ENCODE assay signal across 1 cellular context in genomic region chr1:25755475-25756125, GRCh38.
TF ChIP-seq lines count a peak whose summit lies in the region.

No MANE protein-coding gene starts in this region.

TF ChIP-seq in K562, 482 proteins besides CTCF, POLR2A, EP300 and RAD21 (continued from another document):
- no peak for TF ChIP-seq ZNF518B (CRISPR knock-in tag; IDR thresholded peaks at IDR 0.05)
- no peak for TF ChIP-seq NFRKB (IDR thresholded peaks at IDR 0.05; ENCODE audit: low read depth)
- no peak for TF ChIP-seq MCM2 (IDR thresholded peaks at IDR 0.05; ENCODE audit: low read depth)
- TF ChIP-seq ZNF77 (CRISPR knock-in tag; IDR thresholded peaks at IDR 0.05) = no peak
- no peak for TF ChIP-seq FOXJ3 (CRISPR knock-in tag; IDR thresholded peaks at IDR 0.05)
- no peak for TF ChIP-seq KLF1 (tag; IDR thresholded peaks at IDR 0.05)
- TF ChIP-seq ZFP91 (CRISPR knock-in tag; IDR thresholded peaks at IDR 0.05) = no peak
- TF ChIP-seq MEF2D (tag; conservative IDR thresholded peaks at IDR 0.05; ENCODE audit: low read depth) = no peak
- no peak for TF ChIP-seq POLR2AphosphoS2 (IDR thresholded peaks at IDR 0.05; ENCODE audit: low read length)
- TF ChIP-seq ZNF165 (CRISPR knock-in tag; IDR thresholded peaks at IDR 0.05; ENCODE audit: borderline replicate concordance) = no peak
- no peak for TF ChIP-seq ZNF124 (CRISPR knock-in tag; IDR thresholded peaks at IDR 0.05)
- no peak for TF ChIP-seq POLR2G (IDR thresholded peaks at IDR 0.05; ENCODE audit: low read depth, low read length)
- no peak for TF ChIP-seq MTF1 (CRISPR knock-in tag; IDR thresholded peaks at IDR 0.05; ENCODE audit: borderline replicate concordance)
- no peak for TF ChIP-seq ETV6 (IDR thresholded peaks at IDR 0.05; ENCODE audit: borderline replicate concordance in 1 of 2, low read depth in 2 of 2, low read length in 1 of 2)
- TF ChIP-seq ETV6 (CRISPR knock-in tag; IDR thresholded peaks at IDR 0.05; ENCODE audit: borderline replicate concordance) = no peak
- TF ChIP-seq ZBTB1 (CRISPR knock-in tag; IDR thresholded peaks at IDR 0.05; ENCODE audit: borderline replicate concordance, low read depth) = no peak
- TF ChIP-seq GATA2 (CRISPR knock-in tag; IDR thresholded peaks at IDR 0.05) = no peak
- TF ChIP-seq HDAC2 (IDR thresholded peaks at IDR 0.05) = peak; percentile 60; the same call in 1 of the 2 replicates
- no peak for TF ChIP-seq CREB5 (CRISPR knock-in tag; IDR thresholded peaks at IDR 0.05)
- TF ChIP-seq TRIM25 (IDR thresholded peaks at IDR 0.05; ENCODE audit: borderline replicate concordance) = no peak
- no peak for TF ChIP-seq STAT5A (IDR thresholded peaks at IDR 0.05; ENCODE audit: borderline replicate concordance, low read length)
- TF ChIP-seq NR2C2 (CRISPR knock-in tag; IDR thresholded peaks at IDR 0.05) = no peak
- no peak for TF ChIP-seq NR2C2 (tag; IDR thresholded peaks at IDR 0.05)
- no peak for TF ChIP-seq ZBTB11 (CRISPR knock-in tag; IDR thresholded peaks at IDR 0.05)
- no peak for TF ChIP-seq PHB2 (IDR thresholded peaks at IDR 0.05; ENCODE audit: low read depth)
- no peak for TF ChIP-seq SUPT5H (IDR thresholded peaks at IDR 0.05)
- TF ChIP-seq SRSF7 (optimal IDR thresholded peaks at IDR 0.05; ENCODE audit: low read depth, low read length) = no peak
- no peak for TF ChIP-seq ZBTB5 (IDR thresholded peaks at IDR 0.05)
- no peak for TF ChIP-seq ZNF217 (CRISPR knock-in tag; IDR thresholded peaks at IDR 0.05)
- no peak for TF ChIP-seq DNMT1 (IDR thresholded peaks at IDR 0.05)
- TF ChIP-seq RAD51 (IDR thresholded peaks at IDR 0.05; ENCODE audit: borderline replicate concordance, low read depth) = peak; percentile 39; the same call in 1 of the 2 replicates
- TF ChIP-seq TAF7 (tag; IDR thresholded peaks at IDR 0.05) = no peak
